12 cellular contexts compared by ENCODE assay signal in genomic region chr3:63609408-63609807, GRCh38. TPM values are rescaled to one million over a fixed set of nuclear protein-coding genes. Genes with fewer than 3 reads are reported as not detected.
"Had no signal": no experiment of that assay in that cellular context is flagged by ENCODE, and none has a peak within 500 bp of the region (broad histone marks: within the 10 kb centered on the region; RNA-seq: fewer than 3 reads in every experiment).

No MANE protein-coding gene starts in this region.

- H3K4me1 ChIP-seq: HAP-1 had no signal

- H3K36me3 ChIP-seq: HAP-1 had no signal

- H3K4me3 ChIP-seq: GM23248, GM23338, HAP-1 had no signal

- H3K27ac ChIP-seq: GM23248 had no signal

- FAIRE-seq: H1, H54 had no signal

- ATAC-seq: GM23338, HCT116 had no signal

- H3K9me3 ChIP-seq: HAP-1 had no signal

- DNase-seq: GM23248, GOT3, H7, H9, HCEC 1CT, HFFc6 had no signal

RNA-seq across cellular contexts. Expression of gene SNTN, which starts 43.1 kb away (rescaled TPM):
- total RNA-seq: GM23248, GM23338, H1, H4, H7, H9, HFFc6 had no signal
- polyA plus RNA-seq: GM23248, H1 had no signal
